Comparison of ENCODE assay signal across 18 cellular contexts in genomic region chr6:118903134-118903533, GRCh38. TPM values are rescaled to one million over a fixed set of nuclear protein-coding genes. Genes with fewer than 3 reads are reported as not detected.
DNase-seq lines count a peak whose midpoint lies in the region; ATAC-seq and TF ChIP-seq lines count a peak whose summit lies in the region.
"Had no signal": no experiment of that assay in that cellular context is flagged by ENCODE, and none has a peak within 500 bp of the region (broad histone marks: within the 10 kb centered on the region; RNA-seq: fewer than 3 reads in every experiment).

No MANE protein-coding gene starts in this region.

- peak overlapping the region; percentile 46 for H3K27ac Mint-ChIP-seq in activated CD8-positive, alpha-beta memory T cell treated with anti-CD3 and anti-CD28 coated beads, Interleukin-2, amount 10 ng/mL, durations not matched to agents 7 days and 5 days
- peak overlapping the region; percentile 71 for H3K27ac Mint-ChIP-seq in central memory CD8-positive, alpha-beta T cell (ENCODE audit: low read depth)
- peak overlapping the region; percentile 73 for H3K27ac Mint-ChIP-seq in osteocyte (ENCODE audit: unreplicated experiment)

- no peaks in the 10 kb centered on the region for H3K27me3 ChIP-seq in RWPE2 (ENCODE audit: insufficient read depth, poor library complexity, severe bottlenecking)
- H3K27me3 ChIP-seq: heart left ventricle, pancreas, tibial artery had no signal

- H3K9me3 Mint-ChIP-seq in activated CD8-positive, alpha-beta memory T cell treated with anti-CD3 and anti-CD28 coated beads, Interleukin-2, amount 10 ng/mL, durations not matched to agents 7 days and 5 days (ENCODE audit: low read depth), result no peaks in the 10 kb centered on the region
- H3K9me3 Mint-ChIP-seq in central memory CD8-positive, alpha-beta T cell, result no peaks in the 10 kb centered on the region
- no peaks in the 10 kb centered on the region for H3K9me3 Mint-ChIP-seq in osteocyte (ENCODE audit: unreplicated experiment)
- H3K9me3 Mint-ChIP-seq: activated T-cell treated with anti-CD3 and anti-CD28 coated beads, Interleukin-2, amount 50 U/mL, for 4 hours had no signal

- H3K36me3 ChIP-seq in RWPE2 (ENCODE audit: low read depth), result peaks cover 72% of the 10 kb centered on the region

- peak overlapping the region; percentile 47 for H3K27ac ChIP-seq in RWPE2 (ENCODE audit: poor library complexity, severe bottlenecking)
- H3K27ac ChIP-seq: coronary artery, pancreas had no signal

- no peaks in the 10 kb centered on the region for H3K27me3 Mint-ChIP-seq in activated CD8-positive, alpha-beta memory T cell treated with anti-CD3 and anti-CD28 coated beads, Interleukin-2, amount 10 ng/mL, durations not matched to agents 7 days and 5 days
- no peaks in the 10 kb centered on the region for H3K27me3 Mint-ChIP-seq in central memory CD8-positive, alpha-beta T cell
- no peaks in the 10 kb centered on the region for H3K27me3 Mint-ChIP-seq in osteocyte (ENCODE audit: unreplicated experiment)

- DNase-seq in activated CD8-positive, alpha-beta memory T cell treated with anti-CD3 and anti-CD28 coated beads, Interleukin-2, amount 10 ng/mL, durations not matched to agents 7 days and 5 days, result no peak
- DNase-seq in activated CD8-positive, alpha-beta memory T cell treated with anti-CD3 and anti-CD28 coated beads, Interleukin-2, amount 50 U/mL, for 4 hours, result no peak
- DNase-seq in RWPE2 (ENCODE audit: low spot score), result no peak
- DNase-seq in central memory CD8-positive, alpha-beta T cell (ENCODE audit: low spot score in 2 of 2), result no peak
- DNase-seq in osteocyte (ENCODE audit: extremely low spot score, unreplicated experiment), result no peak
- DNase-seq in KG1 (lab: John Stamatoyannopoulos, UW), result no peak
- DNase-seq in NAMALWA (ENCODE audit: low spot score), result no peak
- DNase-seq in epidermal melanocyte (ENCODE audit: insufficient read length, low spot score), result no peak
- DNase-seq: activated T-cell treated with anti-CD3 and anti-CD28 coated beads, Interleukin-2, amount 50 U/mL, for 4 hours; erythroblast; heart left ventricle; kidney; NCI-H1048; NCI-H774; pancreas; stimulated activated CD4-positive, alpha-beta T cell treated with anti-CD3 and anti-CD28 coated beads, Interleukin-4, amount 100 ng/mL, for 24 hours; tibial artery had no signal

- TF ChIP-seq CTCF in RWPE2 (IDR thresholded peaks at IDR 0.05; ENCODE audit: poor library complexity, severe bottlenecking) (no peak), osteocyte (IDR thresholded peaks at IDR 0.05) (no peak)

- H3K4me1 Mint-ChIP-seq in activated CD8-positive, alpha-beta memory T cell treated with anti-CD3 and anti-CD28 coated beads, Interleukin-2, amount 10 ng/mL, durations not matched to agents 7 days and 5 days, result peaks cover 71% of the 10 kb centered on the region
- H3K4me1 Mint-ChIP-seq in central memory CD8-positive, alpha-beta T cell, result peaks cover 71% of the 10 kb centered on the region
- H3K4me1 Mint-ChIP-seq in osteocyte (ENCODE audit: unreplicated experiment), result peaks cover 28% of the 10 kb centered on the region

- H3K9me3 ChIP-seq in RWPE2 (ENCODE audit: severe bottlenecking), result no peaks in the 10 kb centered on the region
- H3K9me3 ChIP-seq: heart left ventricle, pancreas, tibial artery had no signal

- peaks cover 80% of the 10 kb centered on the region for H3K36me3 Mint-ChIP-seq in activated CD8-positive, alpha-beta memory T cell treated with anti-CD3 and anti-CD28 coated beads, Interleukin-2, amount 10 ng/mL, durations not matched to agents 7 days and 5 days
- H3K36me3 Mint-ChIP-seq in central memory CD8-positive, alpha-beta T cell (ENCODE audit: insufficient read depth), result peaks cover 46% of the 10 kb centered on the region
- peaks cover 43% of the 10 kb centered on the region for H3K36me3 Mint-ChIP-seq in osteocyte (ENCODE audit: unreplicated experiment)

- no peak overlapping the region for H3K4me3 Mint-ChIP-seq in activated CD8-positive, alpha-beta memory T cell treated with anti-CD3 and anti-CD28 coated beads, Interleukin-2, amount 10 ng/mL, durations not matched to agents 7 days and 5 days
- no peak overlapping the region for H3K4me3 Mint-ChIP-seq in central memory CD8-positive, alpha-beta T cell
- no peak overlapping the region for H3K4me3 Mint-ChIP-seq in osteocyte (ENCODE audit: unreplicated experiment)
- H3K4me3 Mint-ChIP-seq: activated T-cell treated with anti-CD3 and anti-CD28 coated beads, Interleukin-2, amount 50 U/mL, for 4 hours had no signal

- H3K4me1 ChIP-seq in RWPE2 (ENCODE audit: insufficient read depth, poor library complexity, severe bottlenecking), result peaks cover 4% of the 10 kb centered on the region

- no peak for ATAC-seq in activated CD8-positive, alpha-beta memory T cell treated with anti-CD3 and anti-CD28 coated beads, Interleukin-2, amount 10 ng/mL, durations not matched to agents 7 days and 5 days
- no peak for ATAC-seq in RWPE2 (ENCODE audit: low read depth)
- ATAC-seq in central memory CD8-positive, alpha-beta T cell (replicated peaks; ENCODE audit: extremely low read depth, poor library complexity, severe bottlenecking), result no peak
- ATAC-seq: activated T-cell treated with anti-CD3 and anti-CD28 coated beads, Interleukin-2, amount 50 U/mL, for 4 hours; heart left ventricle; pancreas had no signal

- H3K4me3 ChIP-seq in RWPE2 (ENCODE audit: severe bottlenecking), result no peak overlapping the region
- H3K4me3 ChIP-seq: coronary artery, heart left ventricle, pancreas, tibial artery had no signal

- CTCF ChIA-PET in activated CD8-positive, alpha-beta memory T cell treated with anti-CD3 and anti-CD28 coated beads, Interleukin-2, amount 10 ng/mL, durations not matched to agents 7 days and 5 days (lab: Charles Lee), result interaction anchor here (0.7 kb wide), 1 partner anchor 29 kb away, joined by 3 read pairs; no protein-coding TSS in a partner anchor

RNA-seq across cellular contexts. Expression of gene ASF1A, which starts 9.2 kb away (rescaled TPM):
- total RNA-seq in activated CD8-positive, alpha-beta memory T cell treated with anti-CD3 and anti-CD28 coated beads, Interleukin-2, amount 10 ng/mL, durations not matched to agents 7 days and 5 days, result 10 to 100 TPM; 56.4 to 65.7 TPM
- 23.7 and 24.9 TPM in 2 replicates for total RNA-seq in osteocyte

RNA-seq across cellular contexts. Expression of gene MCM9, which starts 31.8 kb away (rescaled TPM):
- 10 to 100 TPM; 19.7 to 25.5 TPM for total RNA-seq in activated CD8-positive, alpha-beta memory T cell treated with anti-CD3 and anti-CD28 coated beads, Interleukin-2, amount 10 ng/mL, durations not matched to agents 7 days and 5 days
- 15.6 and 18.6 TPM in 2 replicates for total RNA-seq in osteocyte
